ENCODE assay signal across 8 cellular contexts in the genomic region with DNA sequence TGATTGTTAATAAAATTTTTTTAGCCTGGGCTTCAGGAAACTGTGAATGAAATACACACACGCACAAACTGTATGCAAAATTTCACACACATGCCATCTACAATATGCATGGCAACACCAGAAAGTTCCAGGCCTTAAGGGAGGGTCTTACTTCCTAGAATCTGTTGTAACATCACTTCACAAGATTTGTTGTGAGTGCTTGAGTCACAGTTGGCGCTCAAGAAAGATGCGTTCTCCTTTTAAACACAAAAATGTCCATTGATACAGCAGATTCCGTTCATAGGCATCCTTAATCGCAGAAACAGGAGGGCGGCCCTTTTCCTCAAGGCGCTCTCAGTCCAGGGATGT. TPM values are rescaled to one million over a fixed set of nuclear protein-coding genes. Genes with fewer than 3 reads are reported as not detected.
DNase-seq lines count a peak whose midpoint lies in the region; ATAC-seq, FAIRE-seq and TF ChIP-seq lines count a peak whose summit lies in the region.

No MANE protein-coding gene starts in this region.

- peak overlapping the region; percentile 98 for H3K4me2 ChIP-seq in GM12878 (ENCODE audit: control insufficient read depth, insufficient read depth)

- WGBS in GM12878 (ENCODE audit: insufficient coverage, insufficient replicate concordance, low lambda C conversion rate, missing lambda C conversion rate) = 0% methylated on average over 7 of the region's 7 CpGs

- peak overlapping the region; percentile 54 for H3K9ac ChIP-seq in GM12878 (ENCODE audit: control insufficient read depth, insufficient read depth, low read length)

- peaks cover 23% of the 10 kb centered on the region for H3K79me2 ChIP-seq in GM12878 (ENCODE audit: control insufficient read depth, insufficient read depth, low read length)

- DNase-seq in AG04450 (ENCODE audit: low read depth, low spot score) = no peak
- DNase-seq in GM12878 (ENCODE audit: low read depth, low spot score) = no peak
- DNase-seq in iPS-NIHi11 (ENCODE audit: low spot score) = no peak
- DNase-seq in NCI-H2171 (lab: John Stamatoyannopoulos, UW) = no peak
- DNase-seq in Kasumi-1 (lab: John Stamatoyannopoulos, UW) = no peak

- FAIRE-seq in GM12878 (lab: Jason Lieb, UNC) = no peak

- TF ChIP-seq CTCF in AG04450 (IDR thresholded peaks at IDR 0.05; ENCODE audit: low read depth, low read length) (no peak), GM12878 (IDR thresholded peaks at IDR 0.05 in 2 of 3, conservative IDR thresholded peaks at IDR 0.05 in 1 of 3; ENCODE audit: control insufficient read depth in 2 of 3, extremely low read depth in 1 of 3, insufficient read depth in 1 of 3, low read depth in 3 of 3, low read length in 3 of 3) (no peak)

- H3K9me3 ChIP-seq in AG04450 (ENCODE audit: control insufficient read depth, insufficient read depth, low read length) (no peaks in the 10 kb centered on the region), GM12878 (replicated peaks; ENCODE audit: control insufficient read depth, insufficient read depth, low read length) (no peaks in the 10 kb centered on the region), mononuclear cell (ENCODE audit: low read depth, low read length) (no peaks in the 10 kb centered on the region)

- H3K4me3 ChIP-seq in AG04450 (ENCODE audit: low read depth, low read length) (peak overlapping the region; percentile 67), GM12878 (peak overlapping the region; percentile 90; the same call in 1 of the 2 replicates), mononuclear cell (ENCODE audit: low read length) (peak overlapping the region; percentile 98)

- no peak for TF ChIP-seq EP300 in GM12878 (IDR thresholded peaks at IDR 0.05; ENCODE audit: borderline replicate concordance in 1 of 2, control insufficient read depth in 1 of 2, low read depth in 2 of 2, low read length in 2 of 2)

- intact Hi-C loops in GM12878 (cut with micrococcal nuclease; ENCODE audit: unreplicated experiment) = loop anchor here (1.0 to 2.0 kb wide), 3 partner anchors 27 to 75 kb away; a partner anchor contains a TSS

- no peak for TF ChIP-seq POLR2A in GM12878 (IDR thresholded peaks at IDR 0.05; ENCODE audit: low read depth, low read length)

- in situ Hi-C loops in GM12878 (cut with MboI) = no loop called here

- no peak for TF ChIP-seq RAD21 in GM12878 (IDR thresholded peaks at IDR 0.05; ENCODE audit: insufficient read depth, low read depth, low read length)

- peak; percentile 3 for ATAC-seq in HG02938 (IDR thresholded peaks at IDR 0.05; ENCODE audit: unreplicated experiment)
- no peak; the same call in 2 of the 3 replicates for ATAC-seq in GM12878
- no peak for ATAC-seq in HG02870 (IDR thresholded peaks at IDR 0.05; ENCODE audit: unreplicated experiment)

- no peaks in the 10 kb centered on the region for H4K20me1 ChIP-seq in GM12878 (ENCODE audit: control insufficient read depth, insufficient read depth)

- no peaks in the 10 kb centered on the region for H3K36me3 ChIP-seq in GM12878 (ENCODE audit: control insufficient read depth in 2 of 2, insufficient read depth in 2 of 2, low read length in 1 of 2)

- RAD21 ChIA-PET in GM12878 (lab: Charles Lee; ENCODE audit: unreplicated experiment) = interaction anchor here (1.8 kb wide), 1 partner anchor 76 kb away, joined by 9 read pairs; a partner anchor contains a TSS

- H3K27ac ChIP-seq in AG04450 (ENCODE audit: low read depth, low read length) (peak overlapping the region; percentile 92), GM12878 (ENCODE audit: control insufficient read depth, insufficient read depth) (peak overlapping the region; percentile 42; the same call in 1 of the 2 replicates)

- H2AFZ ChIP-seq in GM12878 (ENCODE audit: control insufficient read depth, low read depth, low read length) = peak overlapping the region; percentile 91

- CTCF ChIA-PET in AG04450 (lab: Charles Lee) (no interaction called here), GM12878 (lab: Yijun Ruan, JAX) (interaction anchor here (0.5 to 2.0 kb wide), 2 partner anchors 71 to 125 kb away, joined by 4 to 13 read pairs; no protein-coding TSS in a partner anchor)

- H3K4me1 ChIP-seq in GM12878 (ENCODE audit: control insufficient read depth, insufficient read depth, low read length) = peaks cover 17% of the 10 kb centered on the region
- H3K4me1 ChIP-seq in mononuclear cell (ENCODE audit: insufficient read depth, low read length) = peaks cover 54% of the 10 kb centered on the region

- H3K27me3 ChIP-seq in AG04450 (ENCODE audit: control insufficient read depth, insufficient read depth, low read length) = no peaks in the 10 kb centered on the region
- no peaks in the 10 kb centered on the region for H3K27me3 ChIP-seq in GM12878 (replicated peaks in 1 of 2; ENCODE audit: control insufficient read depth in 2 of 2, insufficient read depth in 2 of 2, low read length in 1 of 2)
- H3K27me3 ChIP-seq in mononuclear cell (ENCODE audit: insufficient read depth, low read length) = no peaks in the 10 kb centered on the region

- POLR2A ChIA-PET in AG04450 (lab: Yijun Ruan, JAX) (interaction anchor here (1.0 to 2.8 kb wide), 4 partner anchors 28 to 76 kb away, joined by 4 to 8 read pairs (median 4); a partner anchor contains a TSS), GM12878 (lab: Charles Lee) (interaction anchor here (1.3 kb wide), 1 partner anchor 15 kb away, joined by 3 read pairs; no protein-coding TSS in a partner anchor)

- SMC1A ChIA-PET in GM12878 (lab: Charles Lee; ENCODE audit: uncharacterized antibody, unreplicated experiment) = interaction anchor here (1.1 to 2.8 kb wide), 4 partner anchors 14 to 74 kb away, joined by 4 to 14 read pairs (median 9); a partner anchor contains a TSS

- BruUV-seq in GM12878 (replicated peaks; lab: Mats Ljungman, UMichigan) = no TSS peak

RNA-seq across cellular contexts. Expression of a gene that starts 0.5 kb away (rescaled TPM):
- 147 TPM in 2 replicates for polyA plus RNA-seq in AG04450 (2011; rRNA removed)
- polyA minus RNA-seq in AG04450 (2011; rRNA and poly(A)+ RNA removed) = 68.2 and 73.1 TPM in 2 replicates
- 34.7 and 35.4 TPM in 2 replicates for total RNA-seq in GM12878 (2013; cell fraction: nucleolus; rRNA removed)
- 71.2 and 73.9 TPM in 2 replicates for total RNA-seq in GM12878 (2014; rRNA removed)
- 65.1 and 66.2 TPM in 2 replicates for total RNA-seq in GM12878 (2014; rRNA removed; fragmentation: Illumina TruSeq; extraction: Trizol)
- 77.0 and 77.7 TPM in 2 replicates for total RNA-seq in GM12878 (2021)
- 28.1 TPM for polyA plus RNA-seq in GM12878 (2011; ENCODE audit: low read depth)
- 86.5 and 100 TPM in 2 replicates for polyA plus RNA-seq in GM12878 (2011; rRNA removed)
- polyA plus RNA-seq in GM12878 (2011; cell fraction: cytosol; rRNA removed) = 73.8 and 90.9 TPM in 2 replicates
- polyA plus RNA-seq in GM12878 (2011; cell fraction: nucleus; rRNA removed) = 56.3 and 61.4 TPM in 2 replicates
- 59.7 and 63.6 TPM in 2 replicates for polyA plus RNA-seq in GM12878 (2012)
- 61.5 and 79.2 TPM in 2 replicates for polyA plus RNA-seq in GM12878 (2014; fragmentation: Illumina TruSeq; extraction: Trizol)
- polyA plus RNA-seq in GM12878 (2014; fragmentation: Nextera tagmentation; extraction: Ambion mirVana) = 100 to 1,000 TPM in 1 of 2 experiments, 10 to 100 TPM in 1; 99.3 to 133 TPM
- polyA plus RNA-seq in GM12878 (2014; rRNA removed) = 69.1 and 71.4 TPM in 2 replicates
- polyA plus RNA-seq in GM12878 (2016; fragmentation: Nextera tagmentation; extraction: Ambion mirVana) = 100 to 1,000 TPM; 124 TPM
- polyA minus RNA-seq in GM12878 (2011; rRNA and poly(A)+ RNA removed) = 37.5 and 54.1 TPM in 2 replicates
- polyA minus RNA-seq in GM12878 (2011; cell fraction: cytosol; rRNA and poly(A)+ RNA removed) = 10.6 and 19.2 TPM in 2 replicates
- polyA minus RNA-seq in GM12878 (2011; cell fraction: nucleus; rRNA and poly(A)+ RNA removed) = 14.1 and 19.7 TPM in 2 replicates
- total RNA-seq in mononuclear cell = 49.7 TPM

RNA-seq across cellular contexts. Expression of a gene that starts 55.9 kb away (rescaled TPM):
- 36.8 and 41.0 TPM in 2 replicates for polyA plus RNA-seq in AG04450 (2011; rRNA removed)
- polyA minus RNA-seq in AG04450 (2011; rRNA and poly(A)+ RNA removed) = 56.9 and 69.4 TPM in 2 replicates
- total RNA-seq in GM12878 (2013; cell fraction: nucleolus; rRNA removed) = 0.47 TPM in 1 of 2 replicates, not detected in the other
- total RNA-seq in GM12878 (2014; rRNA removed) = 0.06 and 0.11 TPM in 2 replicates
- total RNA-seq in GM12878 (2014; rRNA removed; fragmentation: Illumina TruSeq; extraction: Trizol) = 0.09 and 0.14 TPM in 2 replicates
- 0.19 and 0.21 TPM in 2 replicates for total RNA-seq in GM12878 (2021)
- 0.14 TPM for polyA plus RNA-seq in GM12878 (2011; ENCODE audit: low read depth)
- polyA plus RNA-seq in GM12878 (2011; rRNA removed) = 0.10 and 0.11 TPM in 2 replicates
- polyA plus RNA-seq in GM12878 (2011; cell fraction: cytosol; rRNA removed) = 0.01 and 0.03 TPM in 2 replicates
- 0.09 and 0.15 TPM in 2 replicates for polyA plus RNA-seq in GM12878 (2011; cell fraction: nucleus; rRNA removed)
- polyA plus RNA-seq in GM12878 (2012) = 0.13 and 0.22 TPM in 2 replicates
- 0.13 and 0.21 TPM in 2 replicates for polyA plus RNA-seq in GM12878 (2014; fragmentation: Illumina TruSeq; extraction: Trizol)
- polyA plus RNA-seq in GM12878 (2014; fragmentation: Nextera tagmentation; extraction: Ambion mirVana) = under 1 TPM; 0.04 to 0.11 TPM
- polyA plus RNA-seq in GM12878 (2014; rRNA removed) = 0.04 and 0.24 TPM in 2 replicates
- under 1 TPM in 1 of 2 experiments, not detected in 1; 0.05 TPM for polyA plus RNA-seq in GM12878 (2016; fragmentation: Nextera tagmentation; extraction: Ambion mirVana)
- 0.10 and 0.15 TPM in 2 replicates for polyA minus RNA-seq in GM12878 (2011; rRNA and poly(A)+ RNA removed)
- polyA minus RNA-seq in GM12878 (2011; cell fraction: cytosol; rRNA and poly(A)+ RNA removed) = not detected in 2 replicates
- 0.10 and 0.12 TPM in 2 replicates for polyA minus RNA-seq in GM12878 (2011; cell fraction: nucleus; rRNA and poly(A)+ RNA removed)
- total RNA-seq in mononuclear cell = 13.4 TPM

RNA-seq across cellular contexts. Expression of a gene that starts 56.6 kb away (rescaled TPM):
- 0.17 TPM in 1 of 2 replicates, not detected in the other for polyA plus RNA-seq in AG04450 (2011; rRNA removed)
- 0.56 TPM in 1 of 2 replicates, not detected in the other for polyA minus RNA-seq in AG04450 (2011; rRNA and poly(A)+ RNA removed)
- 0.84 and 1.7 TPM in 2 replicates for total RNA-seq in GM12878 (2013; cell fraction: nucleolus; rRNA removed)
- 0.44 TPM in 1 of 2 replicates, not detected in the other for total RNA-seq in GM12878 (2014; rRNA removed)
- 0.31 and 0.37 TPM in 2 replicates for total RNA-seq in GM12878 (2014; rRNA removed; fragmentation: Illumina TruSeq; extraction: Trizol)
- total RNA-seq in GM12878 (2021) = 0.41 TPM in 1 of 2 replicates, not detected in the other
- not detected for polyA plus RNA-seq in GM12878 (2011; ENCODE audit: low read depth)
- polyA plus RNA-seq in GM12878 (2011; rRNA removed) = 0.27 and 0.32 TPM in 2 replicates
- 0.17 and 0.19 TPM in 2 replicates for polyA plus RNA-seq in GM12878 (2011; cell fraction: cytosol; rRNA removed)
- 1.0 and 1.2 TPM in 2 replicates for polyA plus RNA-seq in GM12878 (2011; cell fraction: nucleus; rRNA removed)
- 0.25 and 1.2 TPM in 2 replicates for polyA plus RNA-seq in GM12878 (2012)
- polyA plus RNA-seq in GM12878 (2014; fragmentation: Illumina TruSeq; extraction: Trizol) = 0.51 TPM in 1 of 2 replicates, not detected in the other
- under 1 TPM in 1 of 2 experiments, not detected in 1; 0.11 TPM for polyA plus RNA-seq in GM12878 (2014; fragmentation: Nextera tagmentation; extraction: Ambion mirVana)
- 0.15 and 0.33 TPM in 2 replicates for polyA plus RNA-seq in GM12878 (2014; rRNA removed)
- not detected for polyA plus RNA-seq in GM12878 (2016; fragmentation: Nextera tagmentation; extraction: Ambion mirVana)
- polyA minus RNA-seq in GM12878 (2011; rRNA and poly(A)+ RNA removed) = 0.46 TPM in 1 of 2 replicates, not detected in the other
- not detected in 2 replicates for polyA minus RNA-seq in GM12878 (2011; cell fraction: cytosol; rRNA and poly(A)+ RNA removed)
- 0.67 and 0.97 TPM in 2 replicates for polyA minus RNA-seq in GM12878 (2011; cell fraction: nucleus; rRNA and poly(A)+ RNA removed)
- total RNA-seq in mononuclear cell = 3.7 TPM
